In the genomic region with DNA sequence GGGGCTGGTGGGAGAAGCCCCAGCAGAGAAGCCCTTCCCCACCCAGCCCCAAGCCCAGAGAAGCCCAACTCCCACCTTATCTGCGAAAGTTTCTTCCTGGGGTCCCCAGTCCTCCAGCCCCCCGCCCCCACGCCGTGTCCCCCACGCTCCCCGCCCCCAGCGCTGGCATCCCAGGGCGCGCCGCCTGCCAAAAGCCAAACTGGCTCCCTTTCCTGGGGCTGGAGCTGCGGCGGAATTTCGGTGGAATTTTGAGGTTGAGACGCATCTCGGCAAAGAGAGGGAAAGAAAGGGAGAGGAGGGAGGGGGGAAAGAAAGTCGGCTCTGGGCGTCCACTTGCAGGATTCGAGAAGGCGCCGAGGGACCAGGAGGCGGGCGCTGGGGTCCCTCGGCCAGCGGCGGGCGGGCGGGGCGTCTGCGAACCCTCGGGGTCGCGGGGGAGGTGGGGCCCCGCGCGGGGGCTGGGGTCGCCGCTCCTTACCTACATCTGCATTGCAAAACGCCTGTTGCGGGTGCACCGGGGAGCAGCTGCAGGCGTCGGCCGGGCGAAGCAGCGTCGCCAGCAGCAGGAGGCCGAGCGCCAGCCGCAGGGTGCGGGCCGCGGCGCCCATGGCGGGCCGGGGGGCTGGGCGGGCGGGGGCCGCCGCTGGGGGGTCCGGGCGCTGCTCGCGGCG, we compare ENCODE assay signal across 1 cellular context.
TF ChIP-seq lines count a peak whose summit lies in the region.

No MANE protein-coding gene starts in this region.

TF ChIP-seq in HepG2, 621 proteins besides CTCF, POLR2A, EP300 and RAD21 (continues in another document):
- TF ChIP-seq, protein P1, sequence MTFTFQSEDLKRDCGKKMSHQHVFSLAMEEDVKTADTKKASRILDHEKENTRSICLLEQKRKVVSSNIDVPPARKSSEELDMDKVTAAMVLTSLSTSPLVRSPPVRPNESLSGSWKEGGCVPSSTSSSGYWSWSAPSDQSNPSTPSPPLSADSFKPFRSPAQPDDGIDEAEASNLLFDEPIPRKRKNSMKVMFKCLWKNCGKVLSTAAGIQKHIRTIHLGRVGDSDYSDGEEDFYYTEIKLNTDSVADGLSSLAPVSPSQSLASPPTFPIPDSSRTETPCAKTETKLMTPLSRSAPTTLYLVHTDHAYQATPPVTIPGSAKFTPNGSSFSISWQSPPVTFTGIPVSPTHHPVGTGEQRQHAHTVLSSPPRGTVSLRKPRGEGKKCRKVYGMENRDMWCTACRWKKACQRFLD (CRISPR knock-in tag; IDR thresholded peaks at IDR 0.05; ENCODE audit: borderline replicate concordance) = no peak
- TF ChIP-seq HMGA1 (CRISPR knock-in tag; conservative IDR thresholded peaks at IDR 0.05) (no peak), ZNF354B (CRISPR knock-in tag; IDR thresholded peaks at IDR 0.05) (no peak), MBNL3 (CRISPR knock-in tag; conservative IDR thresholded peaks at IDR 0.05) (no peak), KDM3A (CRISPR knock-in tag; IDR thresholded peaks at IDR 0.05; ENCODE audit: low read depth) (no peak), TP53 (CRISPR knock-in tag; conservative IDR thresholded peaks at IDR 0.05) (no peak), ZNF713 (CRISPR knock-in tag; IDR thresholded peaks at IDR 0.05) (no peak), TOPORS (CRISPR knock-in tag; IDR thresholded peaks at IDR 0.05) (no peak), ZBTB20 (CRISPR knock-in tag; IDR thresholded peaks at IDR 0.05; ENCODE audit: borderline replicate concordance, low read depth) (no peak), FLYWCH1 (CRISPR knock-in tag; IDR thresholded peaks at IDR 0.05) (no peak), ZNF780A (CRISPR knock-in tag; IDR thresholded peaks at IDR 0.05) (no peak), TBL1XR1 (IDR thresholded peaks at IDR 0.05; ENCODE audit: borderline replicate concordance, low read length, partially characterized antibody) (no peak), ZNF605 (CRISPR knock-in tag; IDR thresholded peaks at IDR 0.05) (no peak), ZNF446 (CRISPR knock-in tag; IDR thresholded peaks at IDR 0.05) (no peak), ZNF44 (CRISPR knock-in tag; IDR thresholded peaks at IDR 0.05) (no peak), PTBP1 (IDR thresholded peaks at IDR 0.05; ENCODE audit: low read depth, low read length, poor library complexity, severe bottlenecking) (no peak), PLRG1 (conservative IDR thresholded peaks at IDR 0.05) (no peak), ZNF839 (CRISPR knock-in tag; IDR thresholded peaks at IDR 0.05; ENCODE audit: borderline replicate concordance) (no peak), MTF1 (CRISPR knock-in tag; IDR thresholded peaks at IDR 0.05) (no peak), EZH2 (conservative IDR thresholded peaks at IDR 0.05; ENCODE audit: low read depth, low read length) (no peak), NR1H2 (CRISPR knock-in tag; IDR thresholded peaks at IDR 0.05; ENCODE audit: borderline replicate concordance, low read depth) (no peak), NFE2 (CRISPR knock-in tag; IDR thresholded peaks at IDR 0.05) (no peak), NCOA2 (CRISPR knock-in tag; IDR thresholded peaks at IDR 0.05) (no peak), ZFP62 (CRISPR knock-in tag; IDR thresholded peaks at IDR 0.05) (no peak)
- TF ChIP-seq, protein P2, sequence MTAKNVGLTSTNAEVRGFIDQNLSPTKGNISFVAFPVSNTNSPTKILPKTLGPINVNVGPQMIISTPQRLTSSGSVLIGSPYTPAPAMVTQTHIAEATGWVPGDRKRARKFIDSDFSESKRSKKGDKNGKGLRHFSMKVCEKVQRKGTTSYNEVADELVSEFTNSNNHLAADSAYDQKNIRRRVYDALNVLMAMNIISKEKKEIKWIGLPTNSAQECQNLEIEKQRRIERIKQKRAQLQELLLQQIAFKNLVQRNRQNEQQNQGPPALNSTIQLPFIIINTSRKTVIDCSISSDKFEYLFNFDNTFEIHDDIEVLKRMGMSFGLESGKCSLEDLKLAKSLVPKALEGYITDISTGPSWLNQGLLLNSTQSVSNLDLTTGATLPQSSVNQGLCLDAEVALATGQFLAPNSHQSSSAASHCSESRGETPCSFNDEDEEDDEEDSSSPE (CRISPR knock-in tag; IDR thresholded peaks at IDR 0.05) = 0 out of 2 replicates have a peak, but pooled peaks have one; percentile 31
- TF ChIP-seq, protein P3, sequence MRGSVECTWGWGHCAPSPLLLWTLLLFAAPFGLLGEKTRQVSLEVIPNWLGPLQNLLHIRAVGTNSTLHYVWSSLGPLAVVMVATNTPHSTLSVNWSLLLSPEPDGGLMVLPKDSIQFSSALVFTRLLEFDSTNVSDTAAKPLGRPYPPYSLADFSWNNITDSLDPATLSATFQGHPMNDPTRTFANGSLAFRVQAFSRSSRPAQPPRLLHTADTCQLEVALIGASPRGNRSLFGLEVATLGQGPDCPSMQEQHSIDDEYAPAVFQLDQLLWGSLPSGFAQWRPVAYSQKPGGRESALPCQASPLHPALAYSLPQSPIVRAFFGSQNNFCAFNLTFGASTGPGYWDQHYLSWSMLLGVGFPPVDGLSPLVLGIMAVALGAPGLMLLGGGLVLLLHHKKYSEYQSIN (CRISPR knock-in tag; IDR thresholded peaks at IDR 0.05; ENCODE audit: borderline replicate concordance) = no peak
- TF ChIP-seq, protein P4, sequence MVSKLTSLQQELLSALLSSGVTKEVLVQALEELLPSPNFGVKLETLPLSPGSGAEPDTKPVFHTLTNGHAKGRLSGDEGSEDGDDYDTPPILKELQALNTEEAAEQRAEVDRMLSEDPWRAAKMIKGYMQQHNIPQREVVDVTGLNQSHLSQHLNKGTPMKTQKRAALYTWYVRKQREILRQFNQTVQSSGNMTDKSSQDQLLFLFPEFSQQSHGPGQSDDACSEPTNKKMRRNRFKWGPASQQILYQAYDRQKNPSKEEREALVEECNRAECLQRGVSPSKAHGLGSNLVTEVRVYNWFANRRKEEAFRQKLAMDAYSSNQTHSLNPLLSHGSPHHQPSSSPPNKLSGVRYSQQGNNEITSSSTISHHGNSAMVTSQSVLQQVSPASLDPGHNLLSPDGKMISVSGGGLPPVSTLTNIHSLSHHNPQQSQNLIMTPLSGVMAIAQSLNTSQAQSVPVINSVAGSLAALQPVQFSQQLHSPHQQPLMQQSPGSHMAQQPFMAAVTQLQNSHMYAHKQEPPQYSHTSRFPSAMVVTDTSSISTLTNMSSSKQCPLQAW (CRISPR knock-in tag; IDR thresholded peaks at IDR 0.05) = no peak
- TF ChIP-seq, protein P5, sequence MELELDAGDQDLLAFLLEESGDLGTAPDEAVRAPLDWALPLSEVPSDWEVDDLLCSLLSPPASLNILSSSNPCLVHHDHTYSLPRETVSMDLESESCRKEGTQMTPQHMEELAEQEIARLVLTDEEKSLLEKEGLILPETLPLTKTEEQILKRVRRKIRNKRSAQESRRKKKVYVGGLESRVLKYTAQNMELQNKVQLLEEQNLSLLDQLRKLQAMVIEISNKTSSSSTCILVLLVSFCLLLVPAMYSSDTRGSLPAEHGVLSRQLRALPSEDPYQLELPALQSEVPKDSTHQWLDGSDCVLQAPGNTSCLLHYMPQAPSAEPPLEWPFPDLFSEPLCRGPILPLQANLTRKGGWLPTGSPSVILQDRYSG (CRISPR knock-in tag; IDR thresholded peaks at IDR 0.05) = no peak
- TF ChIP-seq, protein P6, sequence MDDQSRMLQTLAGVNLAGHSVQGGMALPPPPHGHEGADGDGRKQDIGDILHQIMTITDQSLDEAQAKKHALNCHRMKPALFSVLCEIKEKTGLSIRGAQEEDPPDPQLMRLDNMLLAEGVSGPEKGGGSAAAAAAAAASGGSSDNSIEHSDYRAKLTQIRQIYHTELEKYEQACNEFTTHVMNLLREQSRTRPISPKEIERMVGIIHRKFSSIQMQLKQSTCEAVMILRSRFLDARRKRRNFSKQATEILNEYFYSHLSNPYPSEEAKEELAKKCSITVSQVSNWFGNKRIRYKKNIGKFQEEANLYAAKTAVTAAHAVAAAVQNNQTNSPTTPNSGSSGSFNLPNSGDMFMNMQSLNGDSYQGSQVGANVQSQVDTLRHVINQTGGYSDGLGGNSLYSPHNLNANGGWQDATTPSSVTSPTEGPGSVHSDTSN (CRISPR knock-in tag; IDR thresholded peaks at IDR 0.05; ENCODE audit: borderline replicate concordance) = no peak
- TF ChIP-seq, protein P7, sequence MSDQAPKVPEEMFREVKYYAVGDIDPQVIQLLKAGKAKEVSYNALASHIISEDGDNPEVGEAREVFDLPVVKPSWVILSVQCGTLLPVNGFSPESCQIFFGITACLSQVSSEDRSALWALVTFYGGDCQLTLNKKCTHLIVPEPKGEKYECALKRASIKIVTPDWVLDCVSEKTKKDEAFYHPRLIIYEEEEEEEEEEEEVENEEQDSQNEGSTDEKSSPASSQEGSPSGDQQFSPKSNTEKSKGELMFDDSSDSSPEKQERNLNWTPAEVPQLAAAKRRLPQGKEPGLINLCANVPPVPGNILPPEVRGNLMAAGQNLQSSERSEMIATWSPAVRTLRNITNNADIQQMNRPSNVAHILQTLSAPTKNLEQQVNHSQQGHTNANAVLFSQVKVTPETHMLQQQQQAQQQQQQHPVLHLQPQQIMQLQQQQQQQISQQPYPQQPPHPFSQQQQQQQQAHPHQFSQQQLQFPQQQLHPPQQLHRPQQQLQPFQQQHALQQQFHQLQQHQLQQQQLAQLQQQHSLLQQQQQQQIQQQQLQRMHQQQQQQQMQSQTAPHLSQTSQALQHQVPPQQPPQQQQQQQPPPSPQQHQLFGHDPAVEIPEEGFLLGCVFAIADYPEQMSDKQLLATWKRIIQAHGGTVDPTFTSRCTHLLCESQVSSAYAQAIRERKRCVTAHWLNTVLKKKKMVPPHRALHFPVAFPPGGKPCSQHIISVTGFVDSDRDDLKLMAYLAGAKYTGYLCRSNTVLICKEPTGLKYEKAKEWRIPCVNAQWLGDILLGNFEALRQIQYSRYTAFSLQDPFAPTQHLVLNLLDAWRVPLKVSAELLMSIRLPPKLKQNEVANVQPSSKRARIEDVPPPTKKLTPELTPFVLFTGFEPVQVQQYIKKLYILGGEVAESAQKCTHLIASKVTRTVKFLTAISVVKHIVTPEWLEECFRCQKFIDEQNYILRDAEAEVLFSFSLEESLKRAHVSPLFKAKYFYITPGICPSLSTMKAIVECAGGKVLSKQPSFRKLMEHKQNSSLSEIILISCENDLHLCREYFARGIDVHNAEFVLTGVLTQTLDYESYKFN (CRISPR knock-in tag; conservative IDR thresholded peaks at IDR 0.05) = no peak
- TF ChIP-seq, protein P8, sequence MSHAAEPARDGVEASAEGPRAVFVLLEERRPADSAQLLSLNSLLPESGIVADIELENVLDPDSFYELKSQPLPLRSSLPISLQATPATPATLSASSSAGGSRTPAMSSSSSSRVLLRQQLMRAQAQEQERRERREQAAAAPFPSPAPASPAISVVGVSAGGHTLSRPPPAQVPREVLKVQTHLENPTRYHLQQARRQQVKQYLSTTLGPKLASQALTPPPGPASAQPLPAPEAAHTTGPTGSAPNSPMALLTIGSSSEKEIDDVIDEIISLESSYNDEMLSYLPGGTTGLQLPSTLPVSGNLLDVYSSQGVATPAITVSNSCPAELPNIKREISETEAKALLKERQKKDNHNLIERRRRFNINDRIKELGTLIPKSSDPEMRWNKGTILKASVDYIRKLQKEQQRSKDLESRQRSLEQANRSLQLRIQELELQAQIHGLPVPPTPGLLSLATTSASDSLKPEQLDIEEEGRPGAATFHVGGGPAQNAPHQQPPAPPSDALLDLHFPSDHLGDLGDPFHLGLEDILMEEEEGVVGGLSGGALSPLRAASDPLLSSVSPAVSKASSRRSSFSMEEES (CRISPR knock-in tag; IDR thresholded peaks at IDR 0.05) = no peak
- TF ChIP-seq, protein P9, sequence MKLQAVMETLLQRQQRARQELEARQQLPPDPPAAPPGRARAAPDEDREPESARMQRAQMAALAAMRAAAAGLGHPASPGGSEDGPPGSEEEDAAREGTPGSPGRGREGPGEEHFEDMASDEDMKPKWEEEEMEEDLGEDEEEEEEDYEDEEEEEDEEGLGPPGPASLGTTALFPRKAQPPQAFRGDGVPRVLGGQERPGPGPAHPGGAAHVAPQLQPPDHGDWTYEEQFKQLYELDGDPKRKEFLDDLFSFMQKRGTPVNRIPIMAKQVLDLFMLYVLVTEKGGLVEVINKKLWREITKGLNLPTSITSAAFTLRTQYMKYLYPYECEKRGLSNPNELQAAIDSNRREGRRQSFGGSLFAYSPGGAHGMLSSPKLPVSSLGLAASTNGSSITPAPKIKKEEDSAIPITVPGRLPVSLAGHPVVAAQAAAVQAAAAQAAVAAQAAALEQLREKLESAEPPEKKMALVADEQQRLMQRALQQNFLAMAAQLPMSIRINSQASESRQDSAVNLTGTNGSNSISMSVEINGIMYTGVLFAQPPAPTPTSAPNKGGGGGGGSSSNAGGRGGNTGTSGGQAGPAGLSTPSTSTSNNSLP (IDR thresholded peaks at IDR 0.05; ENCODE audit: low read depth, low read length) = no peak
- TF ChIP-seq, protein P10, sequence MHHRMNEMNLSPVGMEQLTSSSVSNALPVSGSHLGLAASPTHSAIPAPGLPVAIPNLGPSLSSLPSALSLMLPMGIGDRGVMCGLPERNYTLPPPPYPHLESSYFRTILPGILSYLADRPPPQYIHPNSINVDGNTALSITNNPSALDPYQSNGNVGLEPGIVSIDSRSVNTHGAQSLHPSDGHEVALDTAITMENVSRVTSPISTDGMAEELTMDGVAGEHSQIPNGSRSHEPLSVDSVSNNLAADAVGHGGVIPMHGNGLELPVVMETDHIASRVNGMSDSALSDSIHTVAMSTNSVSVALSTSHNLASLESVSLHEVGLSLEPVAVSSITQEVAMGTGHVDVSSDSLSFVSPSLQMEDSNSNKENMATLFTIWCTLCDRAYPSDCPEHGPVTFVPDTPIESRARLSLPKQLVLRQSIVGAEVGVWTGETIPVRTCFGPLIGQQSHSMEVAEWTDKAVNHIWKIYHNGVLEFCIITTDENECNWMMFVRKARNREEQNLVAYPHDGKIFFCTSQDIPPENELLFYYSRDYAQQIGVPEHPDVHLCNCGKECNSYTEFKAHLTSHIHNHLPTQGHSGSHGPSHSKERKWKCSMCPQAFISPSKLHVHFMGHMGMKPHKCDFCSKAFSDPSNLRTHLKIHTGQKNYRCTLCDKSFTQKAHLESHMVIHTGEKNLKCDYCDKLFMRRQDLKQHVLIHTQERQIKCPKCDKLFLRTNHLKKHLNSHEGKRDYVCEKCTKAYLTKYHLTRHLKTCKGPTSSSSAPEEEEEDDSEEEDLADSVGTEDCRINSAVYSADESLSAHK (CRISPR knock-in tag; IDR thresholded peaks at IDR 0.05; ENCODE audit: borderline replicate concordance) = no peak
- TF ChIP-seq, protein P11, sequence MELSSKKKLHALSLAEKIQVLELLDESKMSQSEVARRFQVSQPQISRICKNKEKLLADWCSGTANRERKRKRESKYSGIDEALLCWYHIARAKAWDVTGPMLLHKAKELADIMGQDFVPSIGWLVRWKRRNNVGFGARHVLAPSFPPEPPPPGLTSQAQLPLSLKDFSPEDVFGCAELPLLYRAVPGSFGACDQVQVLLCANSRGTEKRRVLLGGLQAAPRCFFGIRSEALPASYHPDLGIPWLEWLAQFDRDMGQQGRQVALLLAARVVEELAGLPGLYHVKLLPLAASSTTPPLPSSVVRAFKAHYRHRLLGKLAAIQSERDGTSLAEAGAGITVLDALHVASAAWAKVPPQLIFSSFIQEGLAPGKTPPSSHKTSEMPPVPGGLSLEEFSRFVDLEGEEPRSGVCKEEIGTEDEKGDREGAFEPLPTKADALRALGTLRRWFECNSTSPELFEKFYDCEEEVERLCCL (CRISPR knock-in tag; IDR thresholded peaks at IDR 0.05; ENCODE audit: borderline replicate concordance) = no peak
